8 cellular contexts compared by ENCODE assay signal in genomic region chr12:68317047-68317667, GRCh38. TPM values are rescaled to one million over a fixed set of nuclear protein-coding genes. Genes with fewer than 3 reads are reported as not detected.
DNase-seq lines count a peak whose midpoint lies in the region; ATAC-seq, FAIRE-seq and TF ChIP-seq lines count a peak whose summit lies in the region.

No MANE protein-coding gene starts in this region.

- H2AFZ ChIP-seq in astrocyte (ENCODE audit: low read depth, low read length): no peak overlapping the region

- DNase-seq in CD1c-positive myeloid dendritic cell (ENCODE audit: extremely low spot score) (peak; percentile 74), GM19240 (ENCODE audit: insufficient read length, low spot score) (peak; percentile 7), NCI-H82 treated with DMSO at 0.1 percent for 48 hours (lab: John Stamatoyannopoulos, UW; ENCODE audit: unreplicated experiment) (peak; percentile 13), astrocyte (ENCODE audit: low read depth) (no peak), left kidney (ENCODE audit: low read depth, low spot score) (peak; percentile 66)
- peak; percentile 6 for DNase-seq in stimulated activated naive CD4-positive, alpha-beta T cell treated with Interleukin-2 at 50 U/mL for 16 hours (lab: John Stamatoyannopoulos, UW)

- no peak overlapping the region for H3K4me3 ChIP-seq in astrocyte (ENCODE audit: insufficient read depth, low read depth, low read length)

- H3K4me2 ChIP-seq in astrocyte (ENCODE audit: low read length): no peak overlapping the region

- no peak overlapping the region for H3K9ac ChIP-seq in astrocyte (ENCODE audit: low read length)

- peak; percentile 56 for TF ChIP-seq CTCF in astrocyte (IDR thresholded peaks at IDR 0.05; ENCODE audit: insufficient read depth, low read depth, low read length)

- no peaks in the 10 kb centered on the region for H3K4me1 ChIP-seq in astrocyte (ENCODE audit: insufficient read depth, low read length)

- H3K27me3 ChIP-seq in astrocyte (ENCODE audit: insufficient read depth, low read length): no peaks in the 10 kb centered on the region

- H3K27ac Mint-ChIP-seq in astrocyte (ENCODE audit: unreplicated experiment): no peak overlapping the region
- H3K27ac Mint-ChIP-seq in activated T-helper 17 cell treated with anti-CD3 and anti-CD28 coated beads, Interleukin-2, amount 50 U/mL, for 72 hours: no peak overlapping the region

- H3K4me1 Mint-ChIP-seq in astrocyte (ENCODE audit: low read depth, unreplicated experiment): no peaks in the 10 kb centered on the region
- H3K4me1 Mint-ChIP-seq in activated T-helper 17 cell treated with anti-CD3 and anti-CD28 coated beads, Interleukin-2, amount 50 U/mL, for 72 hours: no peaks in the 10 kb centered on the region

- no peaks in the 10 kb centered on the region for H4K20me1 ChIP-seq in astrocyte (ENCODE audit: insufficient read depth, low read length)

- no peaks in the 10 kb centered on the region for H3K79me2 ChIP-seq in astrocyte (ENCODE audit: insufficient read depth, low read length)

- no peaks in the 10 kb centered on the region for H3K27me3 Mint-ChIP-seq in astrocyte (ENCODE audit: low read depth, unreplicated experiment)
- H3K27me3 Mint-ChIP-seq in activated T-helper 17 cell treated with anti-CD3 and anti-CD28 coated beads, Interleukin-2, amount 50 U/mL, for 72 hours: no peaks in the 10 kb centered on the region

- peak; percentile 20 for FAIRE-seq in astrocyte (lab: Jason Lieb, UNC)

- H3K36me3 ChIP-seq in astrocyte (ENCODE audit: insufficient read depth, low read length): peaks cover 2% of the 10 kb centered on the region

- H3K9me3 Mint-ChIP-seq in astrocyte (ENCODE audit: unreplicated experiment): no peaks in the 10 kb centered on the region
- no peaks in the 10 kb centered on the region for H3K9me3 Mint-ChIP-seq in activated T-helper 17 cell treated with anti-CD3 and anti-CD28 coated beads, Interleukin-2, amount 50 U/mL, for 72 hours

- no peaks in the 10 kb centered on the region for H3K36me3 Mint-ChIP-seq in astrocyte (ENCODE audit: low read depth, unreplicated experiment)
- peaks cover 18% of the 10 kb centered on the region for H3K36me3 Mint-ChIP-seq in activated T-helper 17 cell treated with anti-CD3 and anti-CD28 coated beads, Interleukin-2, amount 50 U/mL, for 72 hours (ENCODE audit: low read depth)

- ATAC-seq in GM21526 (IDR thresholded peaks at IDR 0.05; ENCODE audit: low FRiP score, unreplicated experiment): no peak
- no peak for ATAC-seq in activated T-helper 17 cell treated with anti-CD3 and anti-CD28 coated beads, Interleukin-2, amount 50 U/mL, for 72 hours (replicated peaks)

- no peaks in the 10 kb centered on the region for H3K9me3 ChIP-seq in astrocyte (ENCODE audit: insufficient read depth, low read depth, low read length)

- no peak overlapping the region for H3K4me3 Mint-ChIP-seq in astrocyte (ENCODE audit: unreplicated experiment)
- H3K4me3 Mint-ChIP-seq in activated T-helper 17 cell treated with anti-CD3 and anti-CD28 coated beads, Interleukin-2, amount 50 U/mL, for 72 hours: no peak overlapping the region

- no peak overlapping the region for H3K27ac ChIP-seq in astrocyte (ENCODE audit: low read depth, low read length)

RNA-seq across cellular contexts. Expression of gene MDM1, which starts 15.0 kb away (rescaled TPM):
- total RNA-seq in astrocyte: 10.8 and 10.9 TPM in 2 replicates
- total RNA-seq in activated T-helper 17 cell treated with anti-CD3 and anti-CD28 coated beads, Interleukin-2, amount 50 U/mL, for 72 hours: 10 to 100 TPM; 14.2 to 31.5 TPM
